In the genomic region with DNA sequence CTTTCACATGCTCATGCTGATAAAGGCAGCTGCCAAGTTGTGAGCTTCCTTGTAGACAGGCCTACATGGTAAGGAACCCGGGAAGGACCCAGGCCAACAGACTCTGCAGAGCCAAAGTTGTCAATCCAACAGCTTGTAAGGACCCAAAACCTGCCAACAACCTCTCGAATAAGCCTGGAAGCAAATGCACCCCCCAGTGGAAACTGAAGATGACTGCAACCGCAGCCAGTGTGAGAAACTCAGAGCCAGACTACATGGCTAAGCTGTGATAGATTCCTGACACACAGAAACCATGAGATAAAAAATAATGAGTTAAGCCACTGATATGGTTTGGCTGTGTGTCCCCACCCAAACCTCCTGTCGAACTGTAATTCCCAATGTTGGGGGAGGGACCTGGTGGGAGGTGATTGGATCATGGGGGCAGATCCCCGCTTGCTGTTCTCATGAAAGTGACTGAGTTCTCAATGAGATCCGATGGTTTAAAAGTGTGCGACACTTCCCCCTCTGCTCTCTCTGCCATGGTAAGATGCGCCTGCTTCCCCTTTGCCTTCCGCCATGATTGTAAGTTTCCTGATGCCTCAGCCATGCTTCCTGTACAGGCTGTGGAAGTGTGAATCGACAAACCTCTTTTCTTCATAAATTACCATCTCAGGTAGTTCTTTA, we compare ENCODE assay signal across 8 cellular contexts. TPM values are rescaled to one million over a fixed set of nuclear protein-coding genes. Genes with fewer than 3 reads are reported as not detected.
DNase-seq lines count a peak whose midpoint lies in the region; ATAC-seq and TF ChIP-seq lines count a peak whose summit lies in the region.

No MANE protein-coding gene starts in this region.

- no peaks in the 10 kb centered on the region for H3K27me3 ChIP-seq in WERI-Rb-1 (ENCODE audit: insufficient read depth, low read depth, severe bottlenecking)

- no peak overlapping the region for H3K4me3 ChIP-seq in WERI-Rb-1 (ENCODE audit: low read depth, low read length)

- peak; percentile 91 for TF ChIP-seq CTCF in WERI-Rb-1 (IDR thresholded peaks at IDR 0.05; ENCODE audit: low read depth, low read length)

- H3K36me3 ChIP-seq in WERI-Rb-1: no peaks in the 10 kb centered on the region

- H3K9me3 ChIP-seq in WERI-Rb-1 (ENCODE audit: severe bottlenecking): no peaks in the 10 kb centered on the region

- no peak for ATAC-seq in HG03520 (IDR thresholded peaks at IDR 0.05; ENCODE audit: unreplicated experiment)

- H3K27ac ChIP-seq in WERI-Rb-1: no peak overlapping the region

- DNase-seq in EH (ENCODE audit: low read depth) (peak; percentile 23), HuH-7 (ENCODE audit: low spot score) (peak; percentile 62), WERI-Rb-1 (peak; percentile 79), lung microvascular endothelial cell (ENCODE audit: low read depth in 2 of 2) (peak; percentile 46 to 48), NCI-H2196 treated with DMSO at 0.1 percent for 48 hours (lab: John Stamatoyannopoulos, UW; ENCODE audit: unreplicated experiment) (no peak), NCI-H345 (lab: John Stamatoyannopoulos, UW) (no peak), NCI-H1105 treated with DMSO at 0.1 percent for 48 hours (lab: John Stamatoyannopoulos, UW) (no peak)

RNA-seq across cellular contexts. Expression of a gene that starts 18.8 kb away (rescaled TPM):
- not detected in 2 replicates for total RNA-seq in lung microvascular endothelial cell

RNA-seq across cellular contexts. Expression of a gene that starts 20.8 kb away (rescaled TPM):
- total RNA-seq in lung microvascular endothelial cell: 0.22 and 0.40 TPM in 2 replicates

RNA-seq across cellular contexts. Expression of a gene that starts 23.2 kb away (rescaled TPM):
- not detected in 2 replicates for total RNA-seq in lung microvascular endothelial cell

RNA-seq across cellular contexts. Expression of a gene that starts 39.5 kb away (rescaled TPM):
- total RNA-seq in lung microvascular endothelial cell: not detected in 2 replicates

RNA-seq across cellular contexts. Expression of a gene that starts 47.6 kb away (rescaled TPM):
- total RNA-seq in lung microvascular endothelial cell: not detected in 2 replicates

Comparison
In these comparisons a context has a peak if more than half of its experiments do, and no peak if none do; other contexts are left out.
1. DNase-seq: peak in EH (single experiment), HuH-7 (single experiment), WERI-Rb-1 (single experiment) and lung microvascular endothelial cell (2 of 2); none in NCI-H2196 treated with DMSO at 0.1 percent for 48 hours (single experiment), NCI-H345 (single experiment) and NCI-H1105 treated with DMSO at 0.1 percent for 48 hours (single experiment).